Comparison of ENCODE assay signal across 27 cellular contexts in genomic region chr4:8694226-8694625, GRCh38.
"Had no signal": no experiment of that assay in that cellular context is flagged by ENCODE, and none has a peak within 500 bp of the region (broad histone marks: within the 10 kb centered on the region; RNA-seq: fewer than 3 reads in every experiment).

No MANE protein-coding gene starts in this region.

- H3K27ac Mint-ChIP-seq: activated T-cell treated with anti-CD3 and anti-CD28 coated beads, Interleukin-2, amount 50 U/mL, for 72 hours; dendritic cell treated with granulocyte-macrophage colony-stimulating factor and Interleukin-4, amounts not matched to agents 40 ng/mL and 50 ng/mL, for 4 days; natural killer cell treated with Interleukin-12 subunit alpha and Interleukin-12 subunit beta and Interleukin-15 and Interleukin-18, amount 100 ng/mL, for 72 hours had no signal

- H3K4me3 ChIP-seq: esophagus muscularis mucosa, heart left ventricle, lower lobe of right lung, pancreas, psoas muscle, sigmoid colon, smooth muscle cell, vagina had no signal

- H3K9me3 Mint-ChIP-seq: activated T-cell treated with anti-CD3 and anti-CD28 coated beads, Interleukin-2, amount 50 U/mL, for 72 hours; dendritic cell treated with granulocyte-macrophage colony-stimulating factor and Interleukin-4, amounts not matched to agents 40 ng/mL and 50 ng/mL, for 4 days; natural killer cell treated with Interleukin-12 subunit alpha and Interleukin-12 subunit beta and Interleukin-15 and Interleukin-18, amount 100 ng/mL, for 72 hours had no signal

- H3K36me3 Mint-ChIP-seq: natural killer cell treated with Interleukin-12 subunit alpha and Interleukin-12 subunit beta and Interleukin-15 and Interleukin-18, amount 100 ng/mL, for 72 hours had no signal

- H3K4me3 Mint-ChIP-seq: activated T-cell treated with anti-CD3 and anti-CD28 coated beads, Interleukin-2, amount 50 U/mL, for 72 hours; dendritic cell treated with granulocyte-macrophage colony-stimulating factor and Interleukin-4, amounts not matched to agents 40 ng/mL and 50 ng/mL, for 4 days; natural killer cell treated with Interleukin-12 subunit alpha and Interleukin-12 subunit beta and Interleukin-15 and Interleukin-18, amount 100 ng/mL, for 72 hours had no signal

- H3K4me2 ChIP-seq: smooth muscle cell had no signal

- H3K27ac ChIP-seq: brain microvascular endothelial cell, esophagus muscularis mucosa, foreskin keratinocyte, heart left ventricle, lower lobe of right lung, pancreas, psoas muscle, sigmoid colon, vagina, VCaP had no signal

- H3K27me3 ChIP-seq: brain microvascular endothelial cell, foreskin keratinocyte, pancreas, vagina had no signal

- DNase-seq: activated CD4-positive, alpha-beta T cell treated with anti-CD3 and anti-CD28 coated beads for 4 hours; activated CD4-positive, alpha-beta T cell treated with anti-CD3 and anti-CD28 coated beads, Interleukin-2, amount 50 U/mL, for 4 hours; activated naive CD4-positive, alpha-beta T cell treated with anti-CD3 and anti-CD28 coated beads, Interleukin-2, amount 50 U/mL, for 16 hours; activated T-cell treated with anti-CD3 and anti-CD28 coated beads for 4 hours; activated T-cell treated with anti-CD3 and anti-CD28 coated beads, Interleukin-2, amount 50 U/mL, for 72 hours; amniotic stem cell; brain microvascular endothelial cell; caudate nucleus; effector CD4-positive, alpha-beta T cell; foreskin keratinocyte; hypothalamus; kidney glomerular epithelial cell; lower lobe of right lung; mesenchymal stem cell; pancreas; psoas muscle; stimulated activated naive CD4-positive, alpha-beta T cell; trophoblast cell had no signal

- H3K36me3 ChIP-seq: brain microvascular endothelial cell, esophagus muscularis mucosa, heart left ventricle, lower lobe of right lung, pancreas, sigmoid colon, vagina had no signal

- H3K9me3 ChIP-seq: lower lobe of right lung, pancreas, psoas muscle, sigmoid colon, vagina had no signal

- ATAC-seq: activated T-cell treated with anti-CD3 and anti-CD28 coated beads, Interleukin-2, amount 50 U/mL, for 72 hours; foreskin keratinocyte; heart left ventricle; left lobe of liver; lower lobe of right lung; natural killer cell treated with Interleukin-12 subunit alpha and Interleukin-12 subunit beta and Interleukin-15 and Interleukin-18, amount 100 ng/mL, for 72 hours; pancreas; psoas muscle had no signal

- H3K4me1 ChIP-seq: esophagus muscularis mucosa, foreskin keratinocyte, heart left ventricle, lower lobe of right lung, pancreas, psoas muscle, sigmoid colon, vagina had no signal
